Comparison of ENCODE assay signal across 27 cellular contexts in genomic region chr12:43283206-43283605, GRCh38.
"Had no signal": no experiment of that assay in that cellular context is flagged by ENCODE, and none has a peak within 500 bp of the region (broad histone marks: within the 10 kb centered on the region; RNA-seq: fewer than 3 reads in every experiment).

No MANE protein-coding gene starts in this region.

- DNase-seq: activated CD4-positive, alpha-beta T cell treated with anti-CD3 and anti-CD28 coated beads, Interleukin-2, amount 10 ng/mL, durations not matched to agents 24 days and 14 days; activated CD4-positive, alpha-beta T cell treated with anti-CD3 and anti-CD28 coated beads, Interleukin-2, amount 50 U/mL, for 4 hours; activated CD8-positive, alpha-beta T cell treated with anti-CD3 and anti-CD28 coated beads for 36 hours; activated effector memory CD4-positive, alpha-beta T cell treated with anti-CD3 and anti-CD28 coated beads, Interleukin-2, amount 50 U/mL, for 16 hours; activated naive CD4-positive, alpha-beta T cell; activated naive CD4-positive, alpha-beta T cell treated with anti-CD3 and anti-CD28 coated beads, Interleukin-2, amount 50 U/mL, for 16 hours; activated naive CD8-positive, alpha-beta T cell treated with anti-CD3 and anti-CD28 coated beads for 36 hours; activated T-cell treated with anti-CD3 and anti-CD28 coated beads, Interleukin-2, amount 50 U/mL, for 1 hour; activated T-cell treated with anti-CD3 and anti-CD28 coated beads, Interleukin-2, amount 50 U/mL, for 72 hours; amniotic stem cell; aorta; brain microvascular endothelial cell; central memory CD4-positive, alpha-beta T cell; MV-4-11; NCI-H1092; NCI-H1436 treated with DMSO at 0.1 percent for 48 hours; NCI-H1694 treated with DMSO at 0.1 percent for 48 hours; NCI-H2029; NCI-H345; NCI-H524 treated with DMSO at 0.1 percent for 48 hours; Peyer's patch; RPMI8226; SIG-M5 had no signal

- ATAC-seq: activated CD8-positive, alpha-beta T cell treated with anti-CD3 and anti-CD28 coated beads for 36 hours; activated T-cell treated with anti-CD3 and anti-CD28 coated beads, Interleukin-2, amount 50 U/mL, for 72 hours; activated T-helper 17 cell treated with anti-CD3 and anti-CD28 coated beads, Interleukin-2, amount 50 U/mL, for 72 hours; SK-N-SH treated with all-trans-retinoic acid at 6 μM for 48 hours had no signal

- H3K27me3 ChIP-seq: brain microvascular endothelial cell, Peyer's patch had no signal

- H3K27me3 Mint-ChIP-seq: activated CD4-positive, alpha-beta T cell treated with anti-CD3 and anti-CD28 coated beads, Interleukin-2, amount 10 ng/mL, durations not matched to agents 24 days and 14 days; activated CD8-positive, alpha-beta T cell treated with anti-CD3 and anti-CD28 coated beads for 36 hours; activated naive CD8-positive, alpha-beta T cell treated with anti-CD3 and anti-CD28 coated beads for 36 hours; activated T-helper 17 cell treated with anti-CD3 and anti-CD28 coated beads, Interleukin-2, amount 50 U/mL, for 72 hours had no signal

- H3K36me3 ChIP-seq: brain microvascular endothelial cell, Peyer's patch had no signal

- H3K4me1 Mint-ChIP-seq: activated CD4-positive, alpha-beta T cell treated with anti-CD3 and anti-CD28 coated beads, Interleukin-2, amount 10 ng/mL, durations not matched to agents 24 days and 14 days; activated naive CD8-positive, alpha-beta T cell treated with anti-CD3 and anti-CD28 coated beads for 36 hours; activated T-helper 17 cell treated with anti-CD3 and anti-CD28 coated beads, Interleukin-2, amount 50 U/mL, for 72 hours had no signal

- H3K9me3 ChIP-seq: Peyer's patch had no signal

- H3K9me3 Mint-ChIP-seq: activated CD4-positive, alpha-beta T cell treated with anti-CD3 and anti-CD28 coated beads, Interleukin-2, amount 10 ng/mL, durations not matched to agents 24 days and 14 days; activated CD8-positive, alpha-beta T cell treated with anti-CD3 and anti-CD28 coated beads for 36 hours; activated naive CD8-positive, alpha-beta T cell treated with anti-CD3 and anti-CD28 coated beads for 36 hours; activated T-cell treated with anti-CD3 and anti-CD28 coated beads, Interleukin-2, amount 50 U/mL, for 72 hours; activated T-helper 17 cell treated with anti-CD3 and anti-CD28 coated beads, Interleukin-2, amount 50 U/mL, for 72 hours; T-helper 2 cell treated with Interferon-gamma antibody and Interleukin-4, amounts not matched to agents 5 μg/mL and 100 μg/mL, for 36 hours had no signal

- H3K27ac Mint-ChIP-seq: activated CD4-positive, alpha-beta T cell treated with anti-CD3 and anti-CD28 coated beads, Interleukin-2, amount 10 ng/mL, durations not matched to agents 24 days and 14 days; activated CD8-positive, alpha-beta T cell treated with anti-CD3 and anti-CD28 coated beads for 36 hours; activated naive CD8-positive, alpha-beta T cell treated with anti-CD3 and anti-CD28 coated beads for 36 hours; activated T-cell treated with anti-CD3 and anti-CD28 coated beads, Interleukin-2, amount 50 U/mL, for 72 hours; activated T-helper 17 cell treated with anti-CD3 and anti-CD28 coated beads, Interleukin-2, amount 50 U/mL, for 72 hours; T-helper 2 cell treated with Interferon-gamma antibody and Interleukin-4, amounts not matched to agents 5 μg/mL and 100 μg/mL, for 36 hours had no signal

- H3K4me1 ChIP-seq: Peyer's patch had no signal

- H3K27ac ChIP-seq: brain microvascular endothelial cell, Peyer's patch had no signal

- FAIRE-seq: TTC549 had no signal

- H3K4me3 ChIP-seq: Peyer's patch had no signal

- H3K4me3 Mint-ChIP-seq: activated CD4-positive, alpha-beta T cell treated with anti-CD3 and anti-CD28 coated beads, Interleukin-2, amount 10 ng/mL, durations not matched to agents 24 days and 14 days; activated CD8-positive, alpha-beta T cell treated with anti-CD3 and anti-CD28 coated beads for 36 hours; activated naive CD8-positive, alpha-beta T cell treated with anti-CD3 and anti-CD28 coated beads for 36 hours; activated T-cell treated with anti-CD3 and anti-CD28 coated beads, Interleukin-2, amount 50 U/mL, for 72 hours; activated T-helper 17 cell treated with anti-CD3 and anti-CD28 coated beads, Interleukin-2, amount 50 U/mL, for 72 hours; T-helper 2 cell treated with Interferon-gamma antibody and Interleukin-4, amounts not matched to agents 5 μg/mL and 100 μg/mL, for 36 hours had no signal

- H3K36me3 Mint-ChIP-seq: activated naive CD8-positive, alpha-beta T cell treated with anti-CD3 and anti-CD28 coated beads for 36 hours had no signal
